In the genomic region with DNA sequence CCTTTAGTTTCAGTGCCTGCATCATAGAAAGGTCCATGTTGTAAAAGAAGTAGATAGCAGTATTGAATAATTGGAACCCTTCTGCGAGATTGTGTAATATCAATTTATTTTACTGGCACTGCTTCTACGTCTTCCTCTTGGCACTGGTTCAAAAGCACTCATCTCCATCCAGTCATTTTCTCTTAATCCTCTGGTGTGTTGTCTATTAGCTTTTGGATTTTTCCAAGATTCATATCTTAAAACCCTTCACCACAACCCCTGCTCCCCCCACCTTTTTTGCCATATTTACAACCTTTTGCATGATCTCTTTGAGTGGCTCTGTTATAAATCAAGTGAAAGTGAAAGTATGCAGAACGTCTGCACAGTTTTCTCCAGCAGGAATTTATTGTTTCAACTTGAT, we compare ENCODE assay signal across 8 cellular contexts.
DNase-seq lines count a peak whose midpoint lies in the region; ATAC-seq, FAIRE-seq and TF ChIP-seq lines count a peak whose summit lies in the region.

No MANE protein-coding gene starts in this region.

- H3K36me3 Mint-ChIP-seq in activated naive CD4-positive, alpha-beta T cell treated with anti-CD3 and anti-CD28 coated beads, Interleukin-2, amount 10 ng/mL, durations not matched to agents 7 days and 5 days = no peaks in the 10 kb centered on the region

- no peaks in the 10 kb centered on the region for H4K20me1 ChIP-seq in OCI-LY3 (ENCODE audit: insufficient read depth, low read length)

- peak overlapping the region; percentile 76 for H3K4me3 Mint-ChIP-seq in activated naive CD4-positive, alpha-beta T cell treated with anti-CD3 and anti-CD28 coated beads, Interleukin-2, amount 10 ng/mL, durations not matched to agents 7 days and 5 days

- no peaks in the 10 kb centered on the region for H3K79me2 ChIP-seq in OCI-LY3 (ENCODE audit: low read length)

- H2AFZ ChIP-seq in OCI-LY3 (ENCODE audit: low read depth, low read length) = peak overlapping the region; percentile 54

- H3K9ac ChIP-seq in OCI-LY3 (ENCODE audit: low read length) = peak overlapping the region; percentile 16; the same call in 1 of the 2 replicates

- no peak for TF ChIP-seq CTCF in OCI-LY3 (IDR thresholded peaks at IDR 0.05; ENCODE audit: low read depth, low read length)
- no peak for TF ChIP-seq CTCF in epithelial cell of esophagus (IDR thresholded peaks at IDR 0.05; ENCODE audit: insufficient read depth, low read depth, low read length, missing control alignments)

- H3K9me3 ChIP-seq in OCI-LY3 (ENCODE audit: insufficient read depth, low read length) = no peaks in the 10 kb centered on the region

- no peaks in the 10 kb centered on the region for H3K27me3 ChIP-seq in OCI-LY3 (ENCODE audit: low read depth, low read length)

- no peak for FAIRE-seq in GM19239 (lab: Jason Lieb, UNC)

- H3K27me3 Mint-ChIP-seq in activated naive CD4-positive, alpha-beta T cell treated with anti-CD3 and anti-CD28 coated beads, Interleukin-2, amount 10 ng/mL, durations not matched to agents 7 days and 5 days = no peaks in the 10 kb centered on the region

- H3K9me3 Mint-ChIP-seq in activated naive CD4-positive, alpha-beta T cell treated with anti-CD3 and anti-CD28 coated beads, Interleukin-2, amount 10 ng/mL, durations not matched to agents 7 days and 5 days = peaks cover 2% of the 10 kb centered on the region

- intact Hi-C loops in sciatic nerve (cut with DNase I) = no loop called here

- no peak for DNase-seq in activated naive CD4-positive, alpha-beta T cell treated with anti-CD3 and anti-CD28 coated beads, Interleukin-2, amount 10 ng/mL, durations not matched to agents 7 days and 5 days
- DNase-seq in activated naive CD4-positive, alpha-beta T cell (lab: John Stamatoyannopoulos, UW) = no peak
- DNase-seq in epithelial cell of esophagus (ENCODE audit: low read depth) = peak; percentile 29
- DNase-seq in sciatic nerve (ENCODE audit: low spot score) = no peak
- no peak for DNase-seq in GM19239 (ENCODE audit: insufficient read length, low spot score)
- DNase-seq in activated CD4-positive, CD25-positive, alpha-beta regulatory T cell treated with anti-CD3 and anti-CD28 coated beads, Interleukin-2, amount 50 U/mL, for 72 hours = no peak
- no peak for DNase-seq in NK-92 (lab: John Stamatoyannopoulos, UW; ENCODE audit: unreplicated experiment)

- CTCF ChIA-PET in activated naive CD4-positive, alpha-beta T cell treated with anti-CD3 and anti-CD28 coated beads, Interleukin-2, amount 10 ng/mL, durations not matched to agents 7 days and 5 days (lab: Charles Lee) = no interaction called here

- H3K4me2 ChIP-seq in OCI-LY3 (ENCODE audit: low read length) = peak overlapping the region; percentile 56

- H3K27ac Mint-ChIP-seq in activated naive CD4-positive, alpha-beta T cell treated with anti-CD3 and anti-CD28 coated beads, Interleukin-2, amount 10 ng/mL, durations not matched to agents 7 days and 5 days = peak overlapping the region; percentile 55

- peak; percentile 88 for ATAC-seq in sciatic nerve

- H3K36me3 ChIP-seq in OCI-LY3 (replicated peaks; ENCODE audit: low read depth, low read length) = no peaks in the 10 kb centered on the region

- H3K4me3 ChIP-seq in OCI-LY3 (ENCODE audit: low read length) = peak overlapping the region; percentile 65
- H3K4me3 ChIP-seq in epithelial cell of esophagus (ENCODE audit: low read length) = no peak overlapping the region

- H3K4me1 ChIP-seq in OCI-LY3 (ENCODE audit: low read length) = no peaks in the 10 kb centered on the region

- H3K27ac ChIP-seq in OCI-LY3 (ENCODE audit: low read length) = no peak overlapping the region

- peaks cover 18% of the 10 kb centered on the region for H3K4me1 Mint-ChIP-seq in activated naive CD4-positive, alpha-beta T cell treated with anti-CD3 and anti-CD28 coated beads, Interleukin-2, amount 10 ng/mL, durations not matched to agents 7 days and 5 days
